Comparison of ENCODE assay signal across 10 cellular contexts in genomic region chr5:119031047-119031886, GRCh38. TPM values are rescaled to one million over a fixed set of nuclear protein-coding genes. Genes with fewer than 3 reads are reported as not detected.
DNase-seq lines count a peak whose midpoint lies in the region; ATAC-seq, FAIRE-seq and TF ChIP-seq lines count a peak whose summit lies in the region.
"Had no signal": no experiment of that assay in that cellular context is flagged by ENCODE, and none has a peak within 500 bp of the region (broad histone marks: within the 10 kb centered on the region; RNA-seq: fewer than 3 reads in every experiment).

No MANE protein-coding gene starts in this region.

- H3K4me2 ChIP-seq in DND-41 (ENCODE audit: insufficient read depth, low read length) (peak overlapping the region; percentile 46), HepG2 (ENCODE audit: low read depth, low read length) (no peak overlapping the region)

- TF ChIP-seq EP300 in HepG2 (IDR thresholded peaks at IDR 0.05; ENCODE audit: low read depth in 2 of 2, low read length in 2 of 2) (no peak), HepG2 (CRISPR knock-in tag; IDR thresholded peaks at IDR 0.05; ENCODE audit: borderline replicate concordance) (no peak)

- H3K79me2 ChIP-seq in DND-41 (ENCODE audit: insufficient read depth, low read length) (no peaks in the 10 kb centered on the region), HepG2 (ENCODE audit: insufficient read depth, low read length) (no peaks in the 10 kb centered on the region)

- H3K36me3 Mint-ChIP-seq in activated B cell treated with CpG ODN at 0.5 μM for 24 hours (ENCODE audit: low read depth) = no peaks in the 10 kb centered on the region

- H3K27ac Mint-ChIP-seq in activated B cell treated with CpG ODN at 0.5 μM for 24 hours = peak overlapping the region; percentile 95

- FAIRE-seq in HepG2 (lab: Jason Lieb, UNC) (no peak), kidney (lab: Jason Lieb, UNC) (no peak)
- FAIRE-seq: endothelial cell of umbilical vein had no signal

- no peak for TF ChIP-seq POLR2A in HepG2 (IDR thresholded peaks at IDR 0.05; ENCODE audit: insufficient read depth in 1 of 2, low read depth in 2 of 2, low read length in 2 of 2)

- peak overlapping the region; percentile 82 for H3K27ac ChIP-seq in DND-41 (ENCODE audit: low read length)
- H3K27ac ChIP-seq in HepG2 (ENCODE audit: extremely low read length, insufficient read depth, low read length) = no peak overlapping the region
- no peak overlapping the region for H3K27ac ChIP-seq in kidney (ENCODE audit: low read depth in 2 of 2, low read length in 2 of 2)

- peaks cover 26% of the 10 kb centered on the region for H3K4me1 ChIP-seq in DND-41 (ENCODE audit: insufficient read depth, low read length)
- no peaks in the 10 kb centered on the region for H3K4me1 ChIP-seq in HepG2 (ENCODE audit: insufficient read depth, low read length)
- H3K4me1 ChIP-seq in kidney (ENCODE audit: control insufficient read depth in 1 of 2, insufficient read depth in 1 of 2, low read depth in 1 of 2, low read length in 2 of 2) = no peaks in the 10 kb centered on the region

- H2AFZ ChIP-seq in DND-41 (ENCODE audit: low read depth, low read length) (peak overlapping the region; percentile 71), HepG2 (ENCODE audit: low read length) (no peak overlapping the region)

- H3K27me3 Mint-ChIP-seq in activated B cell treated with CpG ODN at 0.5 μM for 24 hours = no peaks in the 10 kb centered on the region

- in situ Hi-C loops in HepG2 (cut with HindIII; ENCODE audit: extremely low pct_ligation_motif_present, low pct_unique_long_range_greater_than_20kb) = no loop called here

- CTCF ChIA-PET in activated B cell treated with CpG ODN at 0.5 μM for 24 hours (lab: Charles Lee) (interaction anchor here (0.9 to 1.9 kb wide), 3 partner anchors 9 to 148 kb away, joined by 3 to 6 read pairs (median 3); no protein-coding TSS in a partner anchor), HepG2 (lab: Yijun Ruan, JAX; ENCODE audit: low intra/inter-chr PET ratio, low total read pairs) (no interaction called here)

- TF ChIP-seq RAD21 in HepG2 (CRISPR knock-in tag; IDR thresholded peaks at IDR 0.05) = no peak

- peak overlapping the region; percentile 60 for H3K4me3 Mint-ChIP-seq in activated B cell treated with CpG ODN at 0.5 μM for 24 hours

- H3K4me1 Mint-ChIP-seq in activated B cell treated with CpG ODN at 0.5 μM for 24 hours = peaks cover 65% of the 10 kb centered on the region

- H3K9me3 Mint-ChIP-seq in activated B cell treated with CpG ODN at 0.5 μM for 24 hours = no peaks in the 10 kb centered on the region

- WGBS in HepG2 (ENCODE audit: low lambda C conversion rate) = 55% methylated on average over 5 of the region's 5 CpGs

- ATAC-seq in DND-41 (ENCODE audit: insufficient read depth, low read depth) (peak; percentile 88), GM19397 (IDR thresholded peaks at IDR 0.05; ENCODE audit: unreplicated experiment) (peak; percentile 75), HG03060 (IDR thresholded peaks at IDR 0.05; ENCODE audit: low read depth, unreplicated experiment) (peak; percentile 57), activated B cell treated with CpG ODN at 0.5 μM for 24 hours (ENCODE audit: low read depth) (peak; percentile 38), HepG2 (no peak)

- peak; percentile 26 for DNase-seq in DND-41
- no peak for DNase-seq in activated B cell treated with CpG ODN at 0.5 μM for 24 hours
- DNase-seq in stimulated activated CD4-positive, alpha-beta T cell treated with anti-CD3 and anti-CD28 coated beads, Interleukin-15, amount 100 ng/mL, for 24 hours = no peak
- no peak for DNase-seq in HepG2 (ENCODE audit: low spot score)
- DNase-seq in effector CD4-positive, alpha-beta T cell = no peak
- no peak for DNase-seq in kidney
- DNase-seq: NCI-H1417 had no signal

- no peaks in the 10 kb centered on the region for H3K36me3 ChIP-seq in DND-41 (ENCODE audit: insufficient read depth, low read length)
- H3K36me3 ChIP-seq in HepG2 (replicated peaks in 1 of 2; ENCODE audit: control insufficient read depth in 1 of 2, insufficient read depth in 2 of 2, low read length in 2 of 2) = no peaks in the 10 kb centered on the region
- H3K36me3 ChIP-seq in kidney (ENCODE audit: control insufficient read depth in 1 of 2, insufficient read depth in 2 of 2, low read length in 2 of 2) = no peaks in the 10 kb centered on the region

- H4K20me1 ChIP-seq in DND-41 (ENCODE audit: insufficient read depth, low read length) (no peaks in the 10 kb centered on the region), HepG2 (ENCODE audit: insufficient read depth, low read length) (no peaks in the 10 kb centered on the region)

- H3K9me3 ChIP-seq in DND-41 (ENCODE audit: insufficient read depth, low read length, severe bottlenecking) (no peaks in the 10 kb centered on the region), HepG2 (ENCODE audit: low read length) (no peaks in the 10 kb centered on the region), kidney (ENCODE audit: control insufficient read depth in 1 of 2, low read length in 2 of 2) (no peaks in the 10 kb centered on the region)

- no peaks in the 10 kb centered on the region for H3K27me3 ChIP-seq in DND-41 (ENCODE audit: insufficient read depth, low read length, poor library complexity)
- H3K27me3 ChIP-seq in HepG2 (ENCODE audit: control insufficient read depth in 1 of 2, insufficient read depth in 2 of 2, low read length in 2 of 2) = 0 out of 5 replicates have a peak, but pooled peaks cover 0 to 3% of the 10 kb centered on the region in 2 experiments

- intact Hi-C loops in activated B cell treated with CpG ODN at 0.5 μM for 24 hours (cut with micrococcal nuclease) = loop anchor here (1.0 to 2.0 kb wide), 2 partner anchors 14 to 43 kb away; partner anchors contain the start of gene DTWD2
- intact Hi-C loops in HepG2 (cut with micrococcal nuclease; ENCODE audit: unreplicated experiment) = no loop called here
- intact Hi-C loops in kidney (cut with DNase I) = no loop called here

- TF ChIP-seq CTCF in DND-41 (IDR thresholded peaks at IDR 0.05; ENCODE audit: borderline replicate concordance, extremely low read depth, low read length, poor library complexity, severe bottlenecking) = no peak
- no peak for TF ChIP-seq CTCF in activated B cell treated with CpG ODN at 0.5 μM for 24 hours (IDR thresholded peaks at IDR 0.05)
- no peak for TF ChIP-seq CTCF in HepG2 (CRISPR knock-in tag; IDR thresholded peaks at IDR 0.05)
- no peak for TF ChIP-seq CTCF in kidney (IDR thresholded peaks at IDR 0.05; ENCODE audit: borderline replicate concordance, extremely low read depth, insufficient read depth)

- H3K9ac ChIP-seq in DND-41 (ENCODE audit: low read depth, low read length) (peak overlapping the region; percentile 35), HepG2 (ENCODE audit: insufficient read depth, low read depth, low read length) (no peak overlapping the region), kidney (ENCODE audit: low read length in 2 of 2) (no peak overlapping the region)

- POLR2A ChIA-PET in activated B cell treated with CpG ODN at 0.5 μM for 24 hours (lab: Charles Lee) (interaction anchor here (0.8 to 3.5 kb wide), 9 partner anchors 9 to 385 kb away, joined by 3 to 29 read pairs (median 3); partner anchors contain the start of genes DMXL1 and DTWD2), HepG2 (lab: Yijun Ruan, JAX) (no interaction called here)

- H3K4me3 ChIP-seq in DND-41 (ENCODE audit: low read depth in 1 of 2, low read length in 2 of 2) = 0 out of 4 replicates have a peak overlapping the region, but pooled peaks of 1 of the 2 experiments have one; percentile 9
- H3K4me3 ChIP-seq in HepG2 (replicated peaks in 1 of 3; ENCODE audit: insufficient read depth in 1 of 3, low read depth in 2 of 3, low read length in 3 of 3) = no peak overlapping the region
- H3K4me3 ChIP-seq in kidney (ENCODE audit: low read length in 2 of 2) = no peak overlapping the region

- BruUV-seq in HepG2 (replicated peaks; lab: Mats Ljungman, UMichigan) = no TSS peak

RNA-seq across cellular contexts. Expression of gene DMXL1, which starts 39.6 kb away (rescaled TPM):
- total RNA-seq in activated B cell treated with CpG ODN at 0.5 μM for 24 hours (66.8 and 76.9 TPM in 2 replicates), HepG2 (2016; rRNA removed; fragmentation: Illumina TruSeq; extraction: Trizol) (18.6 and 22.9 TPM in 2 replicates), kidney (57.7 TPM)
- total RNA-seq in HepG2 (2016; cell fraction: cytosol; rRNA removed; fragmentation: Illumina TruSeq; extraction: Trizol; ENCODE audit: low read depth) = 4.9 and 7.2 TPM in 2 replicates
- total RNA-seq in HepG2 (2016; cell fraction: insoluble cytoplasmic fraction; rRNA removed; fragmentation: Illumina TruSeq; extraction: Trizol) = 15.3 and 25.9 TPM in 2 replicates
- 6.3 and 7.1 TPM in 2 replicates for total RNA-seq in HepG2 (2016; cell fraction: membrane; rRNA removed; fragmentation: Illumina TruSeq; extraction: Trizol)
- 39.9 and 40.6 TPM in 2 replicates for total RNA-seq in HepG2 (2016; cell fraction: nucleus; rRNA removed; fragmentation: Illumina TruSeq; extraction: Trizol)
- polyA plus RNA-seq in HepG2 (2011; rRNA removed) (6.0 and 6.9 TPM in 2 replicates), kidney (ENCODE audit: insufficient read depth, low read depth, low replicate concordance) (17.1 TPM)
- 1.8 and 3.1 TPM in 2 replicates for polyA plus RNA-seq in HepG2 (2011; cell fraction: cytosol; rRNA removed)
- polyA plus RNA-seq in HepG2 (2011; cell fraction: nucleus; rRNA removed) = 7.6 and 8.9 TPM in 2 replicates
- 6.0 and 9.1 TPM in 2 replicates for polyA plus RNA-seq in HepG2 (2012)
- polyA plus RNA-seq in HepG2 (2016; cell fraction: cytosol; fragmentation: Illumina TruSeq; extraction: Trizol; ENCODE audit: low read depth) = 1.2 and 1.9 TPM in 2 replicates
- polyA plus RNA-seq in HepG2 (2016; cell fraction: insoluble cytoplasmic fraction; fragmentation: Illumina TruSeq; extraction: Trizol; ENCODE audit: low read depth) = 13.9 and 15.8 TPM in 2 replicates
- polyA plus RNA-seq in HepG2 (2016; cell fraction: membrane; fragmentation: Illumina TruSeq; extraction: Trizol; ENCODE audit: low read depth) = 2.2 and 2.3 TPM in 2 replicates
- 17.8 and 21.6 TPM in 2 replicates for polyA plus RNA-seq in HepG2 (2016; cell fraction: nucleus; fragmentation: Illumina TruSeq; extraction: Trizol; ENCODE audit: insufficient read depth, low read depth)
- polyA minus RNA-seq in HepG2 (2011; rRNA and poly(A)+ RNA removed; ENCODE audit: low replicate concordance) = 21.6 and 36.0 TPM in 2 replicates
- 9.2 and 11.2 TPM in 2 replicates for polyA minus RNA-seq in HepG2 (2011; cell fraction: cytosol; rRNA and poly(A)+ RNA removed)
- 87.3 and 91.9 TPM in 2 replicates for polyA minus RNA-seq in HepG2 (2011; cell fraction: nucleus; rRNA and poly(A)+ RNA removed)

RNA-seq across cellular contexts. Expression of gene DTWD2, which starts 42.9 kb away (rescaled TPM):
- 3.5 and 4.0 TPM in 2 replicates for total RNA-seq in activated B cell treated with CpG ODN at 0.5 μM for 24 hours
- total RNA-seq in HepG2 (2016; rRNA removed; fragmentation: Illumina TruSeq; extraction: Trizol) = 6.0 and 7.9 TPM in 2 replicates
- 1.7 and 1.8 TPM in 2 replicates for total RNA-seq in HepG2 (2016; cell fraction: cytosol; rRNA removed; fragmentation: Illumina TruSeq; extraction: Trizol; ENCODE audit: low read depth)
- 5.5 and 7.0 TPM in 2 replicates for total RNA-seq in HepG2 (2016; cell fraction: insoluble cytoplasmic fraction; rRNA removed; fragmentation: Illumina TruSeq; extraction: Trizol)
- total RNA-seq in HepG2 (2016; cell fraction: membrane; rRNA removed; fragmentation: Illumina TruSeq; extraction: Trizol) = 2.2 and 2.3 TPM in 2 replicates
- 6.0 and 6.2 TPM in 2 replicates for total RNA-seq in HepG2 (2016; cell fraction: nucleus; rRNA removed; fragmentation: Illumina TruSeq; extraction: Trizol)
- 1.1 and 1.6 TPM in 2 replicates for polyA plus RNA-seq in HepG2 (2011; rRNA removed)
- 1.5 and 2.7 TPM in 2 replicates for polyA plus RNA-seq in HepG2 (2011; cell fraction: cytosol; rRNA removed)
- 2.1 and 2.2 TPM in 2 replicates for polyA plus RNA-seq in HepG2 (2011; cell fraction: nucleus; rRNA removed)
- 1.5 and 2.0 TPM in 2 replicates for polyA plus RNA-seq in HepG2 (2012)
- polyA plus RNA-seq in HepG2 (2016; cell fraction: cytosol; fragmentation: Illumina TruSeq; extraction: Trizol; ENCODE audit: low read depth) = 0.26 and 0.34 TPM in 2 replicates
- 5.9 and 6.0 TPM in 2 replicates for polyA plus RNA-seq in HepG2 (2016; cell fraction: insoluble cytoplasmic fraction; fragmentation: Illumina TruSeq; extraction: Trizol; ENCODE audit: low read depth)
- polyA plus RNA-seq in HepG2 (2016; cell fraction: membrane; fragmentation: Illumina TruSeq; extraction: Trizol; ENCODE audit: low read depth) = 0.77 and 0.94 TPM in 2 replicates
- polyA plus RNA-seq in HepG2 (2016; cell fraction: nucleus; fragmentation: Illumina TruSeq; extraction: Trizol; ENCODE audit: insufficient read depth, low read depth) = 3.3 and 3.6 TPM in 2 replicates
- 2.5 and 4.5 TPM in 2 replicates for polyA minus RNA-seq in HepG2 (2011; rRNA and poly(A)+ RNA removed; ENCODE audit: low replicate concordance)
- polyA minus RNA-seq in HepG2 (2011; cell fraction: cytosol; rRNA and poly(A)+ RNA removed) = 2.6 and 4.8 TPM in 2 replicates
- 6.5 and 7.1 TPM in 2 replicates for polyA minus RNA-seq in HepG2 (2011; cell fraction: nucleus; rRNA and poly(A)+ RNA removed)
- total RNA-seq in kidney = 12.4 TPM
- polyA plus RNA-seq in kidney (ENCODE audit: insufficient read depth, low read depth, low replicate concordance) = 3.7 TPM
